8 cellular contexts compared by ENCODE assay signal in the genomic region with DNA sequence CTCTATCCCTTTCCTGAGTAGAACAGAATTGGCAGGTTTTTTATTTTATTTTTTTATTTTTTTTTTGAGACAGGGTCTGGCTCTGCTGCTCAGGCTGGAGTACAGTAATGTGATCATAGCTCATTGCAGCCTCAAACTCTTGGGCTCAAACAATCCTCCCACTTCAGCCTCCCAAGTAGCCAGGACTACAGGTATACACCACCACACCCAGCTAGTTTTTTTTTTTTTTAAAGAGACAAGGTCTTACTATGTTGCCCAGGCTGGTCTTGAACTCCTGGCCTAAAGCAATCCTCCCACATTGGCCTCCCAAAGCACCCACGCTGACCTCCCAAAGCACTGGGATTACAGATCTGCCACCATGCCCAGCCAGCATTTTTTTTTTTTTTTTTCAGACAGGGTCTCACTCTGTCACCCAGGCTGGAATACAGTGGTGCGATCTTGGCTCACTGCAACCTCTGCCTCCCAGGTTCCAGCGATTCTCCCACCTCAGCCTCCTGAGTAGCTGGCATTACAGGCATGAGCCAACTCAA. TPM values are rescaled to one million over a fixed set of nuclear protein-coding genes. Genes with fewer than 3 reads are reported as not detected.
DNase-seq lines count a peak whose midpoint lies in the region; TF ChIP-seq lines count a peak whose summit lies in the region.
"Not testable (repeated sequence)": the region's sequence is repeated elsewhere in the genome, so short reads cannot be mapped to it uniquely, and the experiment has no call there.
"Had no signal": no experiment of that assay in that cellular context is flagged by ENCODE, and none has a peak within 500 bp of the region (broad histone marks: within the 10 kb centered on the region; RNA-seq: fewer than 3 reads in every experiment).

No MANE protein-coding gene starts in this region.

- H3K4me3 ChIP-seq in GM23248; OCI-LY3 (ENCODE audit: low read length); esophagus squamous epithelium; uterus: not testable (repeated sequence)

- H3K36me3 ChIP-seq in GM23248 (ENCODE audit: low read depth); uterus: not testable (repeated sequence)
- H3K36me3 ChIP-seq in OCI-LY3 (replicated peaks; ENCODE audit: low read depth, low read length) (peaks cover 30% of the 10 kb centered on the region), esophagus squamous epithelium (peaks cover 0 to 33% (median 3%) of the 10 kb centered on the region in 3 donors)

- DNase-seq in GM23248; T-helper 2 cell treated with Interferon-gamma antibody and Interleukin-4, amounts not matched to agents 5 μg/mL and 100 μg/mL, for 36 hours (ENCODE audit: low spot score); esophagus squamous epithelium (lab: John Stamatoyannopoulos, UW); nephron progenitor cell; uterus: not testable (repeated sequence)

- TF ChIP-seq POLR2A in esophagus squamous epithelium (IDR thresholded peaks at IDR 0.05); uterus (IDR thresholded peaks at IDR 0.05): not testable (repeated sequence)

- intact Hi-C loops in esophagus squamous epithelium (cut with DNase I) = not testable (repeated sequence)
- intact Hi-C loops in uterus (cut with DNase I; ENCODE audit: low total_unique reads) = loop anchor here (5.0 kb wide), 1 partner anchor 38 kb away; a partner anchor contains a TSS

- not testable (repeated sequence) for H3K4me3 Mint-ChIP-seq in T-helper 2 cell treated with Interferon-gamma antibody and Interleukin-4, amounts not matched to agents 5 μg/mL and 100 μg/mL, for 36 hours; activated naive CD8-positive, alpha-beta T cell; nephron progenitor cell

- TF ChIP-seq CTCF in OCI-LY3 (IDR thresholded peaks at IDR 0.05; ENCODE audit: low read depth, low read length); esophagus squamous epithelium (IDR thresholded peaks at IDR 0.05); nephron progenitor cell (IDR thresholded peaks at IDR 0.05); uterus (IDR thresholded peaks at IDR 0.05): not testable (repeated sequence)

- H3K79me2 ChIP-seq in GM23248 (ENCODE audit: insufficient read depth) = peaks cover 49% of the 10 kb centered on the region
- H3K79me2 ChIP-seq in OCI-LY3 (ENCODE audit: low read length) = peaks cover 55% of the 10 kb centered on the region

- peak overlapping the region; percentile 67 for H3K27ac ChIP-seq in GM23248
- H3K27ac ChIP-seq in OCI-LY3 (ENCODE audit: low read length) = peak overlapping the region; percentile 47; the same call in 1 of the 2 replicates
- peak overlapping the region in 3 of 4 donors; percentile 52 to 80 (median 74) for H3K27ac ChIP-seq in esophagus squamous epithelium
- H3K27ac ChIP-seq in uterus = peak overlapping the region; percentile 75 to 85

- 98 to 99% methylated on average over 3 of the region's 3 CpGs for WGBS in GM23248 (ENCODE audit: low coverage in 1 of 2, low lambda C conversion rate in 2 of 2, missing lambda C conversion rate in 2 of 2), 2 experiments
- 89 to 100% methylated on average over 3 of the region's 3 CpGs for WGBS in esophagus squamous epithelium, 2 donors

- peak overlapping the region; percentile 8 for H3K27ac Mint-ChIP-seq in T-helper 2 cell treated with Interferon-gamma antibody and Interleukin-4, amounts not matched to agents 5 μg/mL and 100 μg/mL, for 36 hours
- H3K27ac Mint-ChIP-seq in activated naive CD8-positive, alpha-beta T cell = peak overlapping the region; percentile 76
- peak overlapping the region; percentile 48 for H3K27ac Mint-ChIP-seq in nephron progenitor cell

- not testable (repeated sequence) for H3K9me2 ChIP-seq in GM23248 (ENCODE audit: insufficient read depth)

- peaks cover 33% of the 10 kb centered on the region for H3K4me1 Mint-ChIP-seq in T-helper 2 cell treated with Interferon-gamma antibody and Interleukin-4, amounts not matched to agents 5 μg/mL and 100 μg/mL, for 36 hours (ENCODE audit: low read depth)
- H3K4me1 Mint-ChIP-seq in activated naive CD8-positive, alpha-beta T cell (ENCODE audit: low read depth) = peaks cover 35% of the 10 kb centered on the region
- H3K4me1 Mint-ChIP-seq in nephron progenitor cell = peaks cover 30% of the 10 kb centered on the region

- H3K4me2 ChIP-seq in GM23248 (ENCODE audit: unreplicated experiment) = not testable (repeated sequence)
- peak overlapping the region; percentile 56 for H3K4me2 ChIP-seq in OCI-LY3 (ENCODE audit: low read length)

- in situ Hi-C loops in GM23248 (cut with MboI) = not testable (repeated sequence)

- not testable (repeated sequence) for H3K9me3 Mint-ChIP-seq in T-helper 2 cell treated with Interferon-gamma antibody and Interleukin-4, amounts not matched to agents 5 μg/mL and 100 μg/mL, for 36 hours; activated naive CD8-positive, alpha-beta T cell (ENCODE audit: low read depth); nephron progenitor cell

- peak overlapping the region; percentile 62 for H3K9ac ChIP-seq in GM23248
- not testable (repeated sequence) for H3K9ac ChIP-seq in OCI-LY3 (ENCODE audit: low read length)

- peaks cover 24% of the 10 kb centered on the region for H3F3A ChIP-seq in GM23248 (ENCODE audit: insufficient read depth)

- H3K4me1 ChIP-seq in GM23248 (ENCODE audit: insufficient read depth) (peaks cover 30% of the 10 kb centered on the region), OCI-LY3 (ENCODE audit: low read length) (peaks cover 34% of the 10 kb centered on the region), esophagus squamous epithelium (peaks cover 13 to 58% (median 21%) of the 10 kb centered on the region in 3 donors), uterus (peaks cover 0 to 12% of the 10 kb centered on the region in 2 donors)

- H2AFZ ChIP-seq in GM23248; OCI-LY3 (ENCODE audit: low read depth, low read length): not testable (repeated sequence)

- peaks cover 43% of the 10 kb centered on the region for H3K36me3 Mint-ChIP-seq in T-helper 2 cell treated with Interferon-gamma antibody and Interleukin-4, amounts not matched to agents 5 μg/mL and 100 μg/mL, for 36 hours (ENCODE audit: low read depth)
- not testable (repeated sequence) for H3K36me3 Mint-ChIP-seq in activated naive CD8-positive, alpha-beta T cell
- H3K36me3 Mint-ChIP-seq in nephron progenitor cell (ENCODE audit: low read depth) = peaks cover 54% of the 10 kb centered on the region

- H3K9me3 ChIP-seq in GM23248 (ENCODE audit: low read depth); OCI-LY3 (ENCODE audit: insufficient read depth, low read length); esophagus squamous epithelium; uterus: not testable (repeated sequence)

- not testable (repeated sequence) for H3K27me3 ChIP-seq in GM23248 (replicated peaks; ENCODE audit: insufficient read depth); OCI-LY3 (ENCODE audit: low read depth, low read length); esophagus squamous epithelium; uterus

- H3K27me3 Mint-ChIP-seq in T-helper 2 cell treated with Interferon-gamma antibody and Interleukin-4, amounts not matched to agents 5 μg/mL and 100 μg/mL, for 36 hours (ENCODE audit: low read depth); activated naive CD8-positive, alpha-beta T cell; nephron progenitor cell (ENCODE audit: low read depth, poor library complexity): not testable (repeated sequence)

- not testable (repeated sequence) for H4K20me1 ChIP-seq in GM23248 (ENCODE audit: insufficient read depth); OCI-LY3 (ENCODE audit: insufficient read depth, low read length)

RNA-seq across cellular contexts. Expression of a gene that starts 4.6 kb away (rescaled TPM):
- total RNA-seq in GM23248 (2014; rRNA removed; shearing (Covaris generic)) = 6.4 and 7.6 TPM in 2 replicates
- polyA plus RNA-seq in GM23248 (2016; fragmentation: Nextera tagmentation; extraction: Ambion mirVana) = 5.9 and 6.6 TPM in 2 replicates
- total RNA-seq in esophagus squamous epithelium (1 to 10 TPM; 4.1 to 7.6 (median 6.7) TPM), uterus (10 to 100 TPM in 2 of 4 donors, 1 to 10 TPM in 2; 1.5 to 18.0 (median 9.9) TPM)

RNA-seq across cellular contexts. Expression of a gene that starts 14.9 kb away (rescaled TPM):
- 88.7 and 107 TPM in 2 replicates for total RNA-seq in GM23248 (2014; rRNA removed; shearing (Covaris generic))
- 21.6 and 22.8 TPM in 2 replicates for polyA plus RNA-seq in GM23248 (2016; fragmentation: Nextera tagmentation; extraction: Ambion mirVana)
- total RNA-seq in esophagus squamous epithelium (10 to 100 TPM in 3 of 4 donors, 1 to 10 TPM in 1; 9.1 to 25.2 (median 13.3) TPM), uterus (10 to 100 TPM in 3 of 4 donors, 1 to 10 TPM in 1; 9.1 to 85.8 (median 33.9) TPM)

RNA-seq across cellular contexts. Expression of a gene that starts 24.1 kb away (rescaled TPM):
- not detected in 2 replicates for total RNA-seq in GM23248 (2014; rRNA removed; shearing (Covaris generic))
- not detected in 2 replicates for polyA plus RNA-seq in GM23248 (2016; fragmentation: Nextera tagmentation; extraction: Ambion mirVana)
- total RNA-seq in esophagus squamous epithelium (under 1 TPM in 2 of 4 donors, not detected in 2; 0.38 to 0.48 TPM), uterus (1 to 10 TPM in 1 of 4 donors, under 1 TPM in 1, not detected in 2; 0.59 to 1.3 TPM)
- total RNA-seq: GM23338 had no signal
- polyA plus RNA-seq: GM23338 had no signal

RNA-seq across cellular contexts. Expression of a gene that starts 37.2 kb away (rescaled TPM):
- 95.1 and 103 TPM in 2 replicates for total RNA-seq in GM23248 (2014; rRNA removed; shearing (Covaris generic))
- 67.4 and 70.7 TPM in 2 replicates for polyA plus RNA-seq in GM23248 (2016; fragmentation: Nextera tagmentation; extraction: Ambion mirVana)
- total RNA-seq in esophagus squamous epithelium (100 to 1,000 TPM in 2 of 4 donors, 10 to 100 TPM in 2; 72.7 to 138 (median 102) TPM), uterus (100 to 1,000 TPM in 2 of 4 donors, 10 to 100 TPM in 2; 62.5 to 242 (median 94.3) TPM)

RNA-seq across cellular contexts. Expression of a gene that starts 54.3 kb away (rescaled TPM):
- 257 and 296 TPM in 2 replicates for total RNA-seq in GM23248 (2014; rRNA removed; shearing (Covaris generic))
- 161 and 166 TPM in 2 replicates for polyA plus RNA-seq in GM23248 (2016; fragmentation: Nextera tagmentation; extraction: Ambion mirVana)
- total RNA-seq in esophagus squamous epithelium (100 to 1,000 TPM in 1 of 4 donors, 10 to 100 TPM in 3; 60.8 to 147 (median 81.9) TPM), uterus (100 to 1,000 TPM; 164 to 507 (median 318) TPM)

Comparison
In these comparisons a context has a peak if more than half of its experiments do, and no peak if none do; other contexts are left out.
1. H3K27ac Mint-ChIP-seq: peak in every context shown above with its lines; median percentile 76 in activated naive CD8-positive, alpha-beta T cell; 48 in nephron progenitor cell; 8 in T-helper 2 cell treated with Interferon-gamma antibody and Interleukin-4, amounts not matched to agents 5 μg/mL and 100 μg/mL, for 36 hours.